In genomic region chr4:71526626-71527406, GRCh38 we compare ENCODE assay signal across 14 cellular contexts.
DNase-seq lines count a peak whose midpoint lies in the region; ATAC-seq, FAIRE-seq and TF ChIP-seq lines count a peak whose summit lies in the region.
"Had no signal": no experiment of that assay in that cellular context is flagged by ENCODE, and none has a peak within 500 bp of the region (broad histone marks: within the 10 kb centered on the region; RNA-seq: fewer than 3 reads in every experiment).

No MANE protein-coding gene starts in this region.

- H3K9me3 Mint-ChIP-seq in CD14-positive monocyte = peaks cover 0 to 3% (median 0%) of the 10 kb centered on the region in 7 donors
- H3K9me3 Mint-ChIP-seq in activated CD4-positive, alpha-beta T cell treated with anti-CD3 and anti-CD28 coated beads, Interleukin-2, amount 10 ng/mL, durations not matched to agents 7 days and 5 days = no peaks in the 10 kb centered on the region
- H3K9me3 Mint-ChIP-seq: activated CD4-positive, alpha-beta memory T cell treated with anti-CD3 and anti-CD28 coated beads, Interleukin-2, amount 10 ng/mL, durations not matched to agents 7 days and 5 days; effector memory CD8-positive, alpha-beta T cell; naive thymus-derived CD4-positive, alpha-beta T cell; stimulated activated naive B cell treated with anti-CD40 and anti-IgM and Interleukin-4, amounts not matched to agents 10 μg/mL and 1 μg/mL and 100 μg/mL, for 72 hours had no signal

- H2AFZ ChIP-seq in K562 (ENCODE audit: low read depth, low read length) = no peak overlapping the region

- TF ChIP-seq RAD21 in K562 (CRISPR knock-in tag; conservative IDR thresholded peaks at IDR 0.05 in 1 of 2, IDR thresholded peaks at IDR 0.05 in 1 of 2) = 0 out of 4 replicates have a peak, but pooled peaks of 1 of the 2 experiments have one; percentile 3

- CTCF ChIA-PET in K562 (lab: Yijun Ruan, JAX; ENCODE audit: low intra/inter-chr PET ratio) = interaction anchor here (1.3 kb wide), 1 partner anchor 255 kb away, joined by 7 read pairs; no protein-coding TSS in a partner anchor
- CTCF ChIA-PET in activated CD4-positive, alpha-beta T cell treated with anti-CD3 and anti-CD28 coated beads, Interleukin-2, amount 10 ng/mL, durations not matched to agents 7 days and 5 days (lab: Charles Lee) = no interaction called here

- H3K36me3 ChIP-seq in HUES48 (ENCODE audit: control insufficient read depth, insufficient read depth, low read length) (no peaks in the 10 kb centered on the region), K562 (ENCODE audit: control insufficient read depth, insufficient read depth, low read length) (no peaks in the 10 kb centered on the region)

- H3K4me1 Mint-ChIP-seq in CD14-positive monocyte = no peaks in the 10 kb centered on the region
- H3K4me1 Mint-ChIP-seq in activated CD4-positive, alpha-beta T cell treated with anti-CD3 and anti-CD28 coated beads, Interleukin-2, amount 10 ng/mL, durations not matched to agents 7 days and 5 days = no peaks in the 10 kb centered on the region
- H3K4me1 Mint-ChIP-seq: activated CD4-positive, alpha-beta memory T cell treated with anti-CD3 and anti-CD28 coated beads, Interleukin-2, amount 10 ng/mL, durations not matched to agents 7 days and 5 days; naive thymus-derived CD4-positive, alpha-beta T cell; stimulated activated naive B cell treated with anti-CD40 and anti-IgM and Interleukin-4, amounts not matched to agents 10 μg/mL and 1 μg/mL and 100 μg/mL, for 72 hours had no signal

- H3K4me3 ChIP-seq in AG10803 (ENCODE audit: low read length) (no peak overlapping the region), HUES48 (ENCODE audit: low read depth, low read length) (no peak overlapping the region), K562 (no peak overlapping the region)

- intact Hi-C loops in K562 (cut with micrococcal nuclease) (no loop called here), CD14-positive monocyte (cut with micrococcal nuclease) (no loop called here)

- no peaks in the 10 kb centered on the region for H4K20me1 ChIP-seq in K562 (replicated peaks; ENCODE audit: control insufficient read depth, insufficient read depth, low read length)

- DNase-seq in AG10803 (ENCODE audit: low read depth) (no peak), K562 (ENCODE audit: extremely low read depth in 1 of 4, low spot score in 3 of 4) (peak in 1 of 4 experiments; percentile 2), CD14-positive monocyte (ENCODE audit: low spot score) (no peak), NCI-H1694 treated with DMSO at 0.1 percent for 48 hours (lab: John Stamatoyannopoulos, UW) (no peak)
- DNase-seq in activated CD4-positive, alpha-beta T cell treated with anti-CD3 and anti-CD28 coated beads, Interleukin-2, amount 10 ng/mL, durations not matched to agents 7 days and 5 days = no peak
- DNase-seq: activated CD4-positive, alpha-beta memory T cell treated with anti-CD3 and anti-CD28 coated beads, Interleukin-2, amount 10 ng/mL, durations not matched to agents 7 days and 5 days; effector memory CD8-positive, alpha-beta T cell; naive thymus-derived CD4-positive, alpha-beta T cell; stimulated activated naive B cell treated with anti-CD40 and anti-IgM and Interleukin-4, amounts not matched to agents 10 μg/mL and 1 μg/mL and 100 μg/mL, for 72 hours; SW 1271 had no signal

- H3K4me1 ChIP-seq in HUES48 (ENCODE audit: control insufficient read depth, insufficient read depth, low read length) = peaks cover 12% of the 10 kb centered on the region
- H3K4me1 ChIP-seq in K562 (replicated peaks in 1 of 2; ENCODE audit: control insufficient read depth in 2 of 2, insufficient read depth in 2 of 2, low read length in 2 of 2) = no peaks in the 10 kb centered on the region

- TF ChIP-seq CTCF in AG10803 (conservative IDR thresholded peaks at IDR 0.05; ENCODE audit: low read length) (peak; percentile 10; the same call in 1 of the 2 replicates), K562 (IDR thresholded peaks at IDR 0.05 in 2 of 3, conservative IDR thresholded peaks at IDR 0.05 in 1 of 3; ENCODE audit: insufficient read depth in 2 of 3, low read depth in 1 of 3, low read length in 3 of 3) (peak in 2 of 3 experiments; percentile 11 to 28; a peak in 2 of 6 replicates), CD14-positive monocyte (IDR thresholded peaks at IDR 0.05) (no peak)

- H3K27me3 ChIP-seq in HUES48 (ENCODE audit: control insufficient read depth, insufficient read depth, low read length) = no peaks in the 10 kb centered on the region
- H3K27me3 ChIP-seq in K562 (ENCODE audit: control insufficient read depth in 2 of 2, insufficient read depth in 2 of 2, low read length in 2 of 2) = no peaks in the 10 kb centered on the region

- no peak for TF ChIP-seq POLR2A in K562 (conservative IDR thresholded peaks at IDR 0.05)

- 0% methylated on average over 4 of the region's 4 CpGs for WGBS in K562 (ENCODE audit: insufficient coverage, low coverage, missing lambda C conversion rate)

- no peaks in the 10 kb centered on the region for H3K9me1 ChIP-seq in K562 (ENCODE audit: control insufficient read depth, insufficient read depth, low read length)

- H3K36me3 Mint-ChIP-seq in CD14-positive monocyte = no peaks in the 10 kb centered on the region
- H3K36me3 Mint-ChIP-seq in activated CD4-positive, alpha-beta T cell treated with anti-CD3 and anti-CD28 coated beads, Interleukin-2, amount 10 ng/mL, durations not matched to agents 7 days and 5 days (ENCODE audit: low read depth) = no peaks in the 10 kb centered on the region
- H3K36me3 Mint-ChIP-seq: naive thymus-derived CD4-positive, alpha-beta T cell; stimulated activated naive B cell treated with anti-CD40 and anti-IgM and Interleukin-4, amounts not matched to agents 10 μg/mL and 1 μg/mL and 100 μg/mL, for 72 hours had no signal

- H3K4me3 Mint-ChIP-seq in CD14-positive monocyte = no peak overlapping the region
- H3K4me3 Mint-ChIP-seq in activated CD4-positive, alpha-beta T cell treated with anti-CD3 and anti-CD28 coated beads, Interleukin-2, amount 10 ng/mL, durations not matched to agents 7 days and 5 days = no peak overlapping the region
- H3K4me3 Mint-ChIP-seq: activated CD4-positive, alpha-beta memory T cell treated with anti-CD3 and anti-CD28 coated beads, Interleukin-2, amount 10 ng/mL, durations not matched to agents 7 days and 5 days; effector memory CD8-positive, alpha-beta T cell; naive thymus-derived CD4-positive, alpha-beta T cell; stimulated activated naive B cell treated with anti-CD40 and anti-IgM and Interleukin-4, amounts not matched to agents 10 μg/mL and 1 μg/mL and 100 μg/mL, for 72 hours had no signal

- H3K27me3 Mint-ChIP-seq in CD14-positive monocyte (ENCODE audit: low read depth in 3 of 3) = no peaks in the 10 kb centered on the region
- H3K27me3 Mint-ChIP-seq in activated CD4-positive, alpha-beta T cell treated with anti-CD3 and anti-CD28 coated beads, Interleukin-2, amount 10 ng/mL, durations not matched to agents 7 days and 5 days = no peaks in the 10 kb centered on the region
- H3K27me3 Mint-ChIP-seq: activated CD4-positive, alpha-beta memory T cell treated with anti-CD3 and anti-CD28 coated beads, Interleukin-2, amount 10 ng/mL, durations not matched to agents 7 days and 5 days; effector memory CD8-positive, alpha-beta T cell; stimulated activated naive B cell treated with anti-CD40 and anti-IgM and Interleukin-4, amounts not matched to agents 10 μg/mL and 1 μg/mL and 100 μg/mL, for 72 hours had no signal

- FAIRE-seq in K562 (lab: Jason Lieb, UNC) = no peak
- FAIRE-seq: H54 had no signal

- H3K9me3 ChIP-seq in HUES48 (ENCODE audit: control insufficient read depth, insufficient read depth, low read length) (no peaks in the 10 kb centered on the region), K562 (replicated peaks; ENCODE audit: control insufficient read depth, insufficient read depth, low read depth, low read length) (no peaks in the 10 kb centered on the region)

- POLR2A ChIA-PET in K562 (lab: Yijun Ruan, JAX) = interaction anchor here (0.5 kb wide), 1 partner anchor 250 kb away, joined by 4 read pairs; no protein-coding TSS in a partner anchor
- POLR2A ChIA-PET in activated CD4-positive, alpha-beta T cell treated with anti-CD3 and anti-CD28 coated beads, Interleukin-2, amount 10 ng/mL, durations not matched to agents 7 days and 5 days (lab: Charles Lee) = no interaction called here

- no TSS peak for BruUV-seq in K562 (replicated peaks; lab: Mats Ljungman, UMichigan)

- no peak overlapping the region for H3K27ac Mint-ChIP-seq in CD14-positive monocyte
- H3K27ac Mint-ChIP-seq in activated CD4-positive, alpha-beta T cell treated with anti-CD3 and anti-CD28 coated beads, Interleukin-2, amount 10 ng/mL, durations not matched to agents 7 days and 5 days = no peak overlapping the region
- H3K27ac Mint-ChIP-seq: activated CD4-positive, alpha-beta memory T cell treated with anti-CD3 and anti-CD28 coated beads, Interleukin-2, amount 10 ng/mL, durations not matched to agents 7 days and 5 days; naive thymus-derived CD4-positive, alpha-beta T cell; stimulated activated naive B cell treated with anti-CD40 and anti-IgM and Interleukin-4, amounts not matched to agents 10 μg/mL and 1 μg/mL and 100 μg/mL, for 72 hours had no signal

- H3K27ac ChIP-seq in HUES48 (ENCODE audit: low read depth, low read length) = peak overlapping the region; percentile 68
- H3K27ac ChIP-seq in K562 (ENCODE audit: extremely low read depth, low read depth, low read length) = no peak overlapping the region

- ATAC-seq in GM19328 (IDR thresholded peaks at IDR 0.05; ENCODE audit: unreplicated experiment) = peak; percentile 65
- ATAC-seq in K562 = peak; percentile 63; the same call in 2 of the 3 replicates
- ATAC-seq in GM19395 (IDR thresholded peaks at IDR 0.05; ENCODE audit: unreplicated experiment) = no peak
- ATAC-seq: effector memory CD8-positive, alpha-beta T cell; naive thymus-derived CD4-positive, alpha-beta T cell; stimulated activated naive B cell treated with anti-CD40 and anti-IgM and Interleukin-4, amounts not matched to agents 10 μg/mL and 1 μg/mL and 100 μg/mL, for 72 hours had no signal

- H3K9ac ChIP-seq in HUES48 (ENCODE audit: low read depth, low read length) (no peak overlapping the region), K562 (ENCODE audit: insufficient read depth in 1 of 2, low read depth in 2 of 2, low read length in 2 of 2) (no peak overlapping the region)

- no peak overlapping the region for H3K4me2 ChIP-seq in K562 (ENCODE audit: insufficient read depth, low read length)

- in situ Hi-C loops in K562 (cut with MboI) = no loop called here

- H3K79me2 ChIP-seq in K562 (ENCODE audit: control insufficient read depth, insufficient read depth, low read length) = no peaks in the 10 kb centered on the region

- no peak for TF ChIP-seq EP300 in K562 (IDR thresholded peaks at IDR 0.05; ENCODE audit: low read length)

TF ChIP-seq in K562, 482 proteins besides CTCF, POLR2A, EP300 and RAD21 (continues in another document):
- TF ChIP-seq ZBTB17 (CRISPR knock-in tag; IDR thresholded peaks at IDR 0.05) (no peak), THAP7 (CRISPR knock-in tag; IDR thresholded peaks at IDR 0.05) (no peak), STAT5B (CRISPR knock-in tag; IDR thresholded peaks at IDR 0.05) (no peak)
